In the genomic region with DNA sequence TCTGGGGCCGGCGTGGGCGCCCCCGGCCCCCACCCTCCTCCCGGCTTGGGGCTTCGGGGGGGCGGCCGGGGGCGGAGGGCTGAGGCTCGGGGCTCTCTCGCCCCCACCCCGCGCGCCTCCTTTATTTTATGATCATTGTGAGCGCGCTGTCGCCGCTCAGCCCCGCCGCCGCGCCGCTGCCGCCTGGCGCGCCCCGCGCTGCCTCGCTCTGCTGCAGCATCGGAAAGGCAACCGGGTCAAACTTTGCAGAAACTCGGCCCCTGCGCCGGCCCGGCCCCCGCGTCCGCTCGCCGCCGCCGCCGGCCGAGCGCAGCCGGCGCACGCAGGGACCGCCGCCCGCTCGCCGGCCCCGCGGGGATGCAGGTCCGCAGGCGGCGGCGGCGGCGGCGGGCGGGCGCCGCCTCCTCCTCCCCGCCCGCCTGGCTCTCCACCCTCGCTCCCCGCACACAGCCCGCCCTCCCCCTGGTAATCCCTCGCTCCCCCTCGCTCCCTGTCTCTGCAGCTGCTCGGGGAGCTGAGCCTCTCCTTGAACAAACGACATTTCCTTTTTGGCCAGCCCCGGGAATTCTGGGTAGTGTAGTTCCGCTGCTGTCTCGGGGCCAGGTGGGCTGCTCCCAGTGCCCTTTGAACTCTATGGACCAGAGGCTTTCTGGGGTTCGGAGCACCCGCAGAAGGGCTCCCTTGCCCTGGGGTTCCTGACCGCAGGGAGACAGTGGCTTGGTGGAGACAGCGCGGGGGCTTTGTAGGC, we compare ENCODE assay signal across 8 cellular contexts. TPM values are rescaled to one million over a fixed set of nuclear protein-coding genes. Genes with fewer than 3 reads are reported as not detected.
DNase-seq lines count a peak whose midpoint lies in the region; ATAC-seq, FAIRE-seq and TF ChIP-seq lines count a peak whose summit lies in the region.

No MANE protein-coding gene starts in this region.

- H3K4me3 Mint-ChIP-seq in endodermal cell (peak overlapping the region; percentile 55), memory B cell (peak overlapping the region; percentile 95)

- FAIRE-seq in HTR-8/SVneo (lab: Jason Lieb, UNC): no peak

- no peaks in the 10 kb centered on the region for H3K9me3 ChIP-seq in endodermal cell (ENCODE audit: control insufficient read depth, low read length)

- H3K9me3 Mint-ChIP-seq in endodermal cell (no peaks in the 10 kb centered on the region), memory B cell (no peaks in the 10 kb centered on the region)

- TF ChIP-seq CTCF in endodermal cell (conservative IDR thresholded peaks at IDR 0.05): no peak

- H3K27me3 ChIP-seq in endodermal cell (ENCODE audit: control insufficient read depth, insufficient read depth, low read length, poor library complexity, severe bottlenecking): peaks cover 37% of the 10 kb centered on the region

- H3K36me3 ChIP-seq in endodermal cell (ENCODE audit: control insufficient read depth, insufficient read depth, low read length): no peaks in the 10 kb centered on the region

- H3K36me3 Mint-ChIP-seq in endodermal cell (ENCODE audit: low read depth) (no peaks in the 10 kb centered on the region), memory B cell (peaks cover 2% of the 10 kb centered on the region)

- peak; percentile 66 for DNase-seq in DMS79 (lab: John Stamatoyannopoulos, UW)
- peak; percentile 92 for DNase-seq in HTR-8/SVneo (ENCODE audit: insufficient read length, low spot score)
- DNase-seq in NOMO-1 treated with DMSO at 0.1 percent for 48 hours (lab: John Stamatoyannopoulos, UW; ENCODE audit: unreplicated experiment): peak; percentile 77
- peak; percentile 70 for DNase-seq in activated CD8-positive, alpha-beta memory T cell treated with anti-CD3 and anti-CD28 coated beads, Interleukin-2, amount 50 U/mL, for 4 hours
- DNase-seq in endodermal cell: peak; percentile 95
- peak; percentile 50 for DNase-seq in memory B cell (ENCODE audit: low spot score in 2 of 2)
- DNase-seq in stimulated activated CD8-positive, alpha-beta memory T cell treated with anti-CD3 and anti-CD28 coated beads, Interleukin-15, amount 100 ng/mL, for 48 hours (ENCODE audit: low read depth in 2 of 2): peak; percentile 59 to 62
- DNase-seq in GOT3 (lab: John Stamatoyannopoulos, UW): no peak

- H3K9ac ChIP-seq in endodermal cell (ENCODE audit: extremely low read depth, low read length, poor library complexity, severe bottlenecking): no peak overlapping the region

- ATAC-seq in memory B cell (ENCODE audit: low read depth): peak; percentile 52

- H3K27me3 Mint-ChIP-seq in endodermal cell (ENCODE audit: insufficient read depth): peaks cover 47% of the 10 kb centered on the region
- peaks cover 6% of the 10 kb centered on the region for H3K27me3 Mint-ChIP-seq in memory B cell

- H3K4me3 ChIP-seq in endodermal cell (ENCODE audit: low read length): peak overlapping the region; percentile 60

- WGBS in endodermal cell (ENCODE audit: insufficient coverage in 1 of 2, insufficient read length in 1 of 2), 2 experiments: 0 to 2% methylated on average over 10 to 82 of the region's 82 CpGs

- peaks cover 17% of the 10 kb centered on the region for H3K4me1 Mint-ChIP-seq in endodermal cell
- peaks cover 38% of the 10 kb centered on the region for H3K4me1 Mint-ChIP-seq in memory B cell

- H3K4me1 ChIP-seq in endodermal cell (ENCODE audit: control insufficient read depth, insufficient read depth, low read length): no peaks in the 10 kb centered on the region

- H3K27ac ChIP-seq in endodermal cell (ENCODE audit: low read depth, low read length): no peak overlapping the region

- H3K27ac Mint-ChIP-seq in endodermal cell: no peak overlapping the region
- H3K27ac Mint-ChIP-seq in memory B cell: peak overlapping the region; percentile 85

RNA-seq across cellular contexts. Expression of gene FAM78A, which starts 1.5 kb away (rescaled TPM):
- total RNA-seq in endodermal cell: 1 to 10 TPM; 5.5 to 5.6 TPM
- 3.0 TPM for polyA plus RNA-seq in endodermal cell (2013, experiment 1 of 2)
- polyA plus RNA-seq in endodermal cell (2013, experiment 2 of 2): 2.8 TPM

RNA-seq across cellular contexts. Expression of gene PLPP7, which starts 11.7 kb away (rescaled TPM):
- total RNA-seq in endodermal cell: 1 to 10 TPM; 4.1 to 5.6 TPM
- polyA plus RNA-seq in endodermal cell (2013, experiment 1 of 2): 3.6 TPM
- 3.0 TPM for polyA plus RNA-seq in endodermal cell (2013, experiment 2 of 2)
